18 cellular contexts compared by ENCODE assay signal in genomic region chr12:69105101-69105613, GRCh38.
DNase-seq lines count a peak whose midpoint lies in the region; ATAC-seq and TF ChIP-seq lines count a peak whose summit lies in the region.
"Had no signal": no experiment of that assay in that cellular context is flagged by ENCODE, and none has a peak within 500 bp of the region (broad histone marks: within the 10 kb centered on the region; RNA-seq: fewer than 3 reads in every experiment).

No MANE protein-coding gene starts in this region.

- peak overlapping the region; percentile 85 for H3K27ac Mint-ChIP-seq in Caco-2 (ENCODE audit: unreplicated experiment)
- H3K27ac Mint-ChIP-seq: activated CD8-positive, alpha-beta T cell treated with anti-CD3 and anti-CD28 coated beads for 36 hours; activated naive CD8-positive, alpha-beta T cell treated with anti-CD3 and anti-CD28 coated beads, Interleukin-2, amount 10 ng/mL, durations not matched to agents 7 days and 5 days; CD8-positive, alpha-beta memory T cell had no signal

- POLR2A ChIA-PET in Caco-2 (lab: Charles Lee): no interaction called here

- TF ChIP-seq RAD21 in Ishikawa (IDR thresholded peaks at IDR 0.05; ENCODE audit: low read depth): peak; percentile 25

- H3K4me3 Mint-ChIP-seq in Caco-2 (ENCODE audit: unreplicated experiment): no peak overlapping the region
- H3K4me3 Mint-ChIP-seq: activated CD8-positive, alpha-beta T cell treated with anti-CD3 and anti-CD28 coated beads for 36 hours; activated naive CD8-positive, alpha-beta T cell treated with anti-CD3 and anti-CD28 coated beads, Interleukin-2, amount 10 ng/mL, durations not matched to agents 7 days and 5 days; CD8-positive, alpha-beta memory T cell had no signal

- no peaks in the 10 kb centered on the region for H3K9me3 ChIP-seq in Caco-2
- no peaks in the 10 kb centered on the region for H3K9me3 ChIP-seq in effector memory CD4-positive, alpha-beta T cell (ENCODE audit: control insufficient read depth, low read length)
- no peaks in the 10 kb centered on the region for H3K9me3 ChIP-seq in mucosa of descending colon
- H3K9me3 ChIP-seq: esophagus muscularis mucosa, neutrophil had no signal

- ATAC-seq in HG03039 (IDR thresholded peaks at IDR 0.05; ENCODE audit: unreplicated experiment): no peak
- ATAC-seq in GM18517 (IDR thresholded peaks at IDR 0.05; ENCODE audit: unreplicated experiment): no peak
- no peak for ATAC-seq in mucosa of descending colon
- ATAC-seq: activated CD8-positive, alpha-beta T cell treated with anti-CD3 and anti-CD28 coated beads for 36 hours; HCT116; right cardiac atrium had no signal

- no peaks in the 10 kb centered on the region for H3K27me3 Mint-ChIP-seq in Caco-2 (ENCODE audit: insufficient read depth, unreplicated experiment)

- peaks cover 20% of the 10 kb centered on the region for H3K4me1 ChIP-seq in Caco-2
- H3K4me1 ChIP-seq in effector memory CD4-positive, alpha-beta T cell (ENCODE audit: control insufficient read depth, insufficient read depth, low read length, poor library complexity, severe bottlenecking): no peaks in the 10 kb centered on the region
- H3K4me1 ChIP-seq in mucosa of descending colon (ENCODE audit: low read depth): peaks cover 2% of the 10 kb centered on the region

- BruUV-seq in Caco-2 (replicated peaks; lab: Mats Ljungman, UMichigan): no TSS peak

- DNase-seq in Caco-2: no peak
- peak; percentile 81 for DNase-seq in NCI-H226
- DNase-seq in kidney tubule cell (ENCODE audit: low spot score): peak; percentile 59
- DNase-seq in effector memory CD4-positive, alpha-beta T cell: no peak
- DNase-seq in mucosa of descending colon: no peak
- DNase-seq: activated CD8-positive, alpha-beta T cell treated with anti-CD3 and anti-CD28 coated beads for 36 hours; activated naive CD8-positive, alpha-beta T cell treated with anti-CD3 and anti-CD28 coated beads, Interleukin-2, amount 10 ng/mL, durations not matched to agents 7 days and 5 days; activated T-cell treated with anti-CD3 and anti-CD28 coated beads, Interleukin-2, amount 50 U/mL, for 48 hours; CD8-positive, alpha-beta memory T cell; dermis blood vessel endothelial cell; glutamatergic neuron; right cardiac atrium had no signal

- peaks cover 11% of the 10 kb centered on the region for H3K9me3 Mint-ChIP-seq in Caco-2 (ENCODE audit: unreplicated experiment)
- H3K9me3 Mint-ChIP-seq: activated CD8-positive, alpha-beta T cell treated with anti-CD3 and anti-CD28 coated beads for 36 hours; activated naive CD8-positive, alpha-beta T cell treated with anti-CD3 and anti-CD28 coated beads, Interleukin-2, amount 10 ng/mL, durations not matched to agents 7 days and 5 days; CD8-positive, alpha-beta memory T cell had no signal

- H3K4me1 Mint-ChIP-seq in Caco-2 (ENCODE audit: low read depth, unreplicated experiment): peaks cover 28% of the 10 kb centered on the region

- H3K27ac ChIP-seq in effector memory CD4-positive, alpha-beta T cell (ENCODE audit: insufficient read depth, low read length, poor library complexity, severe bottlenecking): no peak overlapping the region
- H3K27ac ChIP-seq: esophagus muscularis mucosa, neutrophil had no signal

- no peaks in the 10 kb centered on the region for H3K27me3 ChIP-seq in Caco-2 (replicated peaks; ENCODE audit: control insufficient read depth, insufficient read depth, low read length)
- H3K27me3 ChIP-seq in effector memory CD4-positive, alpha-beta T cell (replicated peaks; ENCODE audit: control insufficient read depth, insufficient read depth, low read length, poor library complexity, severe bottlenecking): no peaks in the 10 kb centered on the region
- H3K27me3 ChIP-seq: esophagus muscularis mucosa, neutrophil had no signal

- H3K4me3 ChIP-seq in Caco-2 (ENCODE audit: low read depth, low read length): no peak overlapping the region
- H3K4me3 ChIP-seq in effector memory CD4-positive, alpha-beta T cell (ENCODE audit: insufficient read depth, low read depth, low read length, poor library complexity, severe bottlenecking): no peak overlapping the region
- H3K4me3 ChIP-seq in mucosa of descending colon: no peak overlapping the region
- H3K4me3 ChIP-seq: esophagus muscularis mucosa had no signal

- TF ChIP-seq CTCF in Caco-2 (IDR thresholded peaks at IDR 0.05; ENCODE audit: insufficient read depth in 1 of 2, low read depth in 1 of 2, low read length in 1 of 2, severe bottlenecking in 1 of 2, unreplicated experiment in 1 of 2) (no peak), mucosa of descending colon (IDR thresholded peaks at IDR 0.05) (no peak)

- H3K36me3 ChIP-seq in Caco-2 (ENCODE audit: control insufficient read depth, insufficient read depth, low read length) (no peaks in the 10 kb centered on the region), mucosa of descending colon (ENCODE audit: low read depth) (no peaks in the 10 kb centered on the region)
- no peaks in the 10 kb centered on the region for H3K36me3 ChIP-seq in effector memory CD4-positive, alpha-beta T cell (ENCODE audit: control insufficient read depth, insufficient read depth, low read length)
- H3K36me3 ChIP-seq: esophagus muscularis mucosa, neutrophil had no signal

- CTCF ChIA-PET in Caco-2 (lab: Charles Lee): interaction anchor here (0.7 kb wide), 1 partner anchor 41 kb away, joined by 3 read pairs; no protein-coding TSS in a partner anchor

- H3K36me3 Mint-ChIP-seq in Caco-2 (ENCODE audit: insufficient read depth, unreplicated experiment): peaks cover 6% of the 10 kb centered on the region
- H3K36me3 Mint-ChIP-seq: activated naive CD8-positive, alpha-beta T cell treated with anti-CD3 and anti-CD28 coated beads, Interleukin-2, amount 10 ng/mL, durations not matched to agents 7 days and 5 days; CD8-positive, alpha-beta memory T cell had no signal

- intact Hi-C loops in Caco-2 (cut with micrococcal nuclease; ENCODE audit: unreplicated experiment): no loop called here
- intact Hi-C loops in mucosa of descending colon (cut with DNase I, micrococcal nuclease): no loop called here

- peak; percentile 99 for TF ChIP-seq EP300 in Ishikawa (IDR thresholded peaks at IDR 0.05; ENCODE audit: borderline replicate concordance)

TF ChIP-seq in Ishikawa, 13 proteins besides CTCF, POLR2A, EP300 and RAD21:
- TF ChIP-seq FOXM1 (IDR thresholded peaks at IDR 0.05; ENCODE audit: borderline replicate concordance, low read depth) (peak; percentile 96), TEAD4 (IDR thresholded peaks at IDR 0.05) (peak; percentile 95), REST (IDR thresholded peaks at IDR 0.05; ENCODE audit: low read depth) (peak; percentile 15; the same call in 1 of the 2 replicates), TCF12 (IDR thresholded peaks at IDR 0.05; ENCODE audit: low read depth) (peak; percentile 98), YY1 (IDR thresholded peaks at IDR 0.05; ENCODE audit: low read depth) (peak; percentile 59; the same call in 1 of the 2 replicates), ZBTB7A (IDR thresholded peaks at IDR 0.05; ENCODE audit: low read depth) (0 out of 2 replicates have a peak, but pooled peaks have one; percentile 41), USF1 (IDR thresholded peaks at IDR 0.05) (peak; percentile 66), MAX (IDR thresholded peaks at IDR 0.05) (peak; percentile 70), NFIC (IDR thresholded peaks at IDR 0.05) (peak; percentile 98), CREB1 (IDR thresholded peaks at IDR 0.05; ENCODE audit: low read depth) (no peak), EGR1 (IDR thresholded peaks at IDR 0.05) (peak; percentile 19; the same call in 1 of the 2 replicates), TAF1 (IDR thresholded peaks at IDR 0.05; ENCODE audit: low read depth) (peak; percentile 32; the same call in 1 of the 2 replicates), CEBPB (IDR thresholded peaks at IDR 0.05) (peak; percentile 73)
TF ChIP-seq in Ishikawa: peak in this region for 12.

Comparison
In these comparisons a context has a peak if more than half of its experiments do, and no peak if none do; other contexts are left out.
1. DNase-seq: peak in NCI-H226 (single experiment) and kidney tubule cell (single experiment); none in Caco-2 (0 of 2), effector memory CD4-positive, alpha-beta T cell (0 of 3) and mucosa of descending colon (0 of 3).